ENCODE assay signal across 1 cellular context in the genomic region with DNA sequence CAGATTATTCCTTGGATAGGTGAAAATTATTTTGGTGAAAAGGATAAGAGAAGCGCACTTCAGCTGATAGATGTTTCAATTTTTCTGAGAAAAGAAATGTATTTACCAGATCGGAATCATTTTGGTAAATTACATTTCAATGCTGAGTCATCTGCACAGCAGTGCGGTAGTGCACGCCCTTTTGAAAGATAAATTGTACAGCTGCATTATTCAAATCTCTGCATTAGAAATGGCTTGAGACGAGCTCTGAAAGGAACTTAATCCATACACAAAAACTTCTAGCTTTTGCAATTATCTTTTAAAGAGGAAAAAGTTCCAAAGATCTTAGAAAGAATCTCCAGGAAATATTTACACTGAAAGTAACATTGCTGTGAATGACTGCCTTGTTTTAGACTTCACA.
TF ChIP-seq lines count a peak whose summit lies in the region.

No MANE protein-coding gene starts in this region.

TF ChIP-seq in GM23338, 12 proteins besides CTCF, POLR2A, EP300 and RAD21 (continued from another document):
- TF ChIP-seq ETS1 (IDR thresholded peaks at IDR 0.05), result no peak
- no peak for TF ChIP-seq NANOG (IDR thresholded peaks at IDR 0.05; ENCODE audit: borderline replicate concordance)
- no peak for TF ChIP-seq POLR2AphosphoS5 (IDR thresholded peaks at IDR 0.05; ENCODE audit: low read depth)
- TF ChIP-seq, protein P1, sequence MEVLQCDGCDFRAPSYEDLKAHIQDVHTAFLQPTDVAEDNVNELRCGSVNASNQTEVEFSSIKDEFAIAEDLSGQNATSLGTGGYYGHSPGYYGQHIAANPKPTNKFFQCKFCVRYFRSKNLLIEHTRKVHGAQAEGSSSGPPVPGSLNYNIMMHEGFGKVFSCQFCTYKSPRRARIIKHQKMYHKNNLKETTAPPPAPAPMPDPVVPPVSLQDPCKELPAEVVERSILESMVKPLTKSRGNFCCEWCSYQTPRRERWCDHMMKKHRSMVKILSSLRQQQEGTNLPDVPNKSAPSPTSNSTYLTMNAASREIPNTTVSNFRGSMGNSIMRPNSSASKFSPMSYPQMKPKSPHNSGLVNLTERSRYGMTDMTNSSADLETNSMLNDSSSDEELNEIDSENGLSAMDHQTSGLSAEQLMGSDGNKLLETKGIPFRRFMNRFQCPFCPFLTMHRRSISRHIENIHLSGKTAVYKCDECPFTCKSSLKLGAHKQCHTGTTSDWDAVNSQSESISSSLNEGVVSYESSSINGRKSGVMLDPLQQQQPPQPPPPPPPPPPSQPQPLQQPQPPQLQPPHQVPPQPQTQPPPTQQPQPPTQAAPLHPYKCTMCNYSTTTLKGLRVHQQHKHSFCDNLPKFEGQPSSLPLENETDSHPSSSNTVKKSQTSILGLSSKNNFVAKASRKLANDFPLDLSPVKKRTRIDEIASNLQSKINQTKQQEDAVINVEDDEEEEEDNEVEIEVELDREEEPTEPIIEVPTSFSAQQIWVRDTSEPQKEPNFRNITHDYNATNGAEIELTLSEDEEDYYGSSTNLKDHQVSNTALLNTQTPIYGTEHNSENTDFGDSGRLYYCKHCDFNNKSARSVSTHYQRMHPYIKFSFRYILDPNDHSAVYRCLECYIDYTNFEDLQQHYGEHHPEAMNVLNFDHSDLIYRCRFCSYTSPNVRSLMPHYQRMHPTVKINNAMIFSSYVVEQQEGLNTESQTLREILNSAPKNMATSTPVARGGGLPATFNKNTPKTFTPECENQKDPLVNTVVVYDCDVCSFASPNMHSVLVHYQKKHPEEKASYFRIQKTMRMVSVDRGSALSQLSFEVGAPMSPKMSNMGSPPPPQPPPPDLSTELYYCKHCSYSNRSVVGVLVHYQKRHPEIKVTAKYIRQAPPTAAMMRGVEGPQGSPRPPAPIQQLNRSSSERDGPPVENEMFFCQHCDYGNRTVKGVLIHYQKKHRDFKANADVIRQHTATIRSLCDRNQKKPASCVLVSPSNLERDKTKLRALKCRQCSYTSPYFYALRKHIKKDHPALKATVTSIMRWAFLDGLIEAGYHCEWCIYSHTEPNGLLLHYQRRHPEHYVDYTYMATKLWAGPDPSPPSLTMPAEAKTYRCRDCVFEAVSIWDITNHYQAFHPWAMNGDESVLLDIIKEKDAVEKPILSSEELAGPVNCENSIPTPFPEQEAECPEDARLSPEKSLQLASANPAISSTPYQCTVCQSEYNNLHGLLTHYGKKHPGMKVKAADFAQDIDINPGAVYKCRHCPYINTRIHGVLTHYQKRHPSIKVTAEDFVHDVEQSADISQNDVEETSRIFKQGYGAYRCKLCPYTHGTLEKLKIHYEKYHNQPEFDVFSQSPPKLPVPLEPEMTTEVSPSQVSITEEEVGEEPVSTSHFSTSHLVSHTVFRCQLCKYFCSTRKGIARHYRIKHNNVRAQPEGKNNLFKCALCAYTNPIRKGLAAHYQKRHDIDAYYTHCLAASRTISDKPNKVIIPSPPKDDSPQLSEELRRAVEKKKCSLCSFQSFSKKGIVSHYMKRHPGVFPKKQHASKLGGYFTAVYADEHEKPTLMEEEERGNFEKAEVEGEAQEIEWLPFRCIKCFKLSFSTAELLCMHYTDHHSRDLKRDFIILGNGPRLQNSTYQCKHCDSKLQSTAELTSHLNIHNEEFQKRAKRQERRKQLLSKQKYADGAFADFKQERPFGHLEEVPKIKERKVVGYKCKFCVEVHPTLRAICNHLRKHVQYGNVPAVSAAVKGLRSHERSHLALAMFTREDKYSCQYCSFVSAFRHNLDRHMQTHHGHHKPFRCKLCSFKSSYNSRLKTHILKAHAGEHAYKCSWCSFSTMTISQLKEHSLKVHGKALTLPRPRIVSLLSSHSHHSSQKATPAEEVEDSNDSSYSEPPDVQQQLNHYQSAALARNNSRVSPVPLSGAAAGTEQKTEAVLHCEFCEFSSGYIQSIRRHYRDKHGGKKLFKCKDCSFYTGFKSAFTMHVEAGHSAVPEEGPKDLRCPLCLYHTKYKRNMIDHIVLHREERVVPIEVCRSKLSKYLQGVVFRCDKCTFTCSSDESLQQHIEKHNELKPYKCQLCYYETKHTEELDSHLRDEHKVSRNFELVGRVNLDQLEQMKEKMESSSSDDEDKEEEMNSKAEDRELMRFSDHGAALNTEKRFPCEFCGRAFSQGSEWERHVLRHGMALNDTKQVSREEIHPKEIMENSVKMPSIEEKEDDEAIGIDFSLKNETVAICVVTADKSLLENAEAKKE (CRISPR knock-in tag; IDR thresholded peaks at IDR 0.05), result no peak
TF ChIP-seq in GM23338: peak in this region for 0.
